ENCODE assay signal across 28 cellular contexts in genomic region chr14:70793637-70794036, GRCh38.
"Had no signal": no experiment of that assay in that cellular context is flagged by ENCODE, and none has a peak within 500 bp of the region (broad histone marks: within the 10 kb centered on the region; RNA-seq: fewer than 3 reads in every experiment).

No MANE protein-coding gene starts in this region.

- H3K36me3 ChIP-seq: ascending aorta, esophagus muscularis mucosa, left ventricle myocardium inferior, sigmoid colon, tibial nerve had no signal

- H3K27ac Mint-ChIP-seq: activated CD4-positive, alpha-beta memory T cell treated with anti-CD3 and anti-CD28 coated beads for 36 hours; activated CD4-positive, alpha-beta T cell treated with anti-CD3 and anti-CD28 coated beads, Interleukin-2, amount 10 ng/mL, durations not matched to agents 24 days and 14 days; activated naive CD4-positive, alpha-beta T cell treated with anti-CD3 and anti-CD28 coated beads, Interleukin-2, amount 10 ng/mL, durations not matched to agents 7 days and 5 days; activated naive CD8-positive, alpha-beta T cell treated with anti-CD3 and anti-CD28 coated beads, Interleukin-2, amount 10 ng/mL, durations not matched to agents 7 days and 5 days; activated T-helper 1 cell treated with anti-CD3 and anti-CD28 coated beads, Interleukin-12 subunit alpha, Interleukin-12 subunit beta, Interleukin-2, Interleukin-4 antibody, amounts not matched to agents 30 ng/mL and 10 ng/mL and 1 ng/mL, durations not matched to agents 14 hours and 24 hours and 36 hours; brain; dendritic cell treated with granulocyte-macrophage colony-stimulating factor and Interleukin-4, amounts not matched to agents 40 ng/mL and 50 ng/mL, for 4 days; natural killer cell; T-helper 17 cell had no signal

- ATAC-seq: foreskin keratinocyte, natural killer cell, T-helper 17 cell had no signal

- FAIRE-seq: islet of Langerhans had no signal

- H3K27me3 Mint-ChIP-seq: activated CD4-positive, alpha-beta memory T cell treated with anti-CD3 and anti-CD28 coated beads for 36 hours; activated CD4-positive, alpha-beta T cell treated with anti-CD3 and anti-CD28 coated beads, Interleukin-2, amount 10 ng/mL, durations not matched to agents 24 days and 14 days; activated naive CD4-positive, alpha-beta T cell treated with anti-CD3 and anti-CD28 coated beads, Interleukin-2, amount 10 ng/mL, durations not matched to agents 7 days and 5 days; activated naive CD8-positive, alpha-beta T cell treated with anti-CD3 and anti-CD28 coated beads, Interleukin-2, amount 10 ng/mL, durations not matched to agents 7 days and 5 days; dendritic cell treated with granulocyte-macrophage colony-stimulating factor and Interleukin-4, amounts not matched to agents 40 ng/mL and 50 ng/mL, for 4 days; T-helper 17 cell had no signal

- H3K27me3 ChIP-seq: ascending aorta, esophagus muscularis mucosa, foreskin keratinocyte, sigmoid colon, tibial nerve had no signal

- H3K4me1 Mint-ChIP-seq: activated CD4-positive, alpha-beta T cell treated with anti-CD3 and anti-CD28 coated beads, Interleukin-2, amount 10 ng/mL, durations not matched to agents 24 days and 14 days; activated naive CD4-positive, alpha-beta T cell treated with anti-CD3 and anti-CD28 coated beads, Interleukin-2, amount 10 ng/mL, durations not matched to agents 7 days and 5 days; activated naive CD8-positive, alpha-beta T cell treated with anti-CD3 and anti-CD28 coated beads, Interleukin-2, amount 10 ng/mL, durations not matched to agents 7 days and 5 days; natural killer cell had no signal

- H3K4me3 ChIP-seq: ascending aorta, esophagus muscularis mucosa, left ventricle myocardium inferior, lung, sigmoid colon, smooth muscle cell, tibial nerve had no signal

- H3K9me3 ChIP-seq: ascending aorta, esophagus muscularis mucosa, left ventricle myocardium inferior, sigmoid colon, tibial nerve had no signal

- DNase-seq: activated CD4-positive, alpha-beta memory T cell treated with anti-CD3 and anti-CD28 coated beads for 36 hours; activated CD4-positive, alpha-beta T cell treated with anti-CD3 and anti-CD28 coated beads, Interleukin-2, amount 10 ng/mL, durations not matched to agents 24 days and 14 days; activated CD4-positive, CD25-positive, alpha-beta regulatory T cell treated with anti-CD3 and anti-CD28 coated beads, Interleukin-2, amount 50 U/mL, for 72 hours; activated CD8-positive, alpha-beta memory T cell treated with anti-CD3 and anti-CD28 coated beads, Interleukin-2, amount 50 U/mL, for 4 hours; activated gamma-delta T cell; activated naive CD4-positive, alpha-beta T cell treated with anti-CD3 and anti-CD28 coated beads, Interleukin-2, amount 10 ng/mL, durations not matched to agents 7 days and 5 days; activated naive CD8-positive, alpha-beta T cell treated with anti-CD3 and anti-CD28 coated beads, Interleukin-2, amount 10 ng/mL, durations not matched to agents 7 days and 5 days; activated T-cell treated with anti-CD3 and anti-CD28 coated beads, Interleukin-2, amount 50 U/mL, for 1 hour; foreskin keratinocyte; left ventricle myocardium inferior; mesendoderm; natural killer cell; retina; sigmoid colon; stimulated activated CD4-positive, alpha-beta T cell treated with anti-CD3 and anti-CD28 coated beads, Interleukin-2, amount 100 ng/mL, for 24 hours; stimulated activated naive CD4-positive, alpha-beta T cell treated with Interleukin-2 at 50 U/mL for 16 hours; T-helper 17 cell; T1000 had no signal

- H3K4me1 ChIP-seq: ascending aorta, left ventricle myocardium inferior had no signal

- H3K4me2 ChIP-seq: smooth muscle cell had no signal

- H3K27ac ChIP-seq: ascending aorta, esophagus muscularis mucosa, foreskin keratinocyte, left ventricle myocardium inferior, sigmoid colon, tibial nerve, WERI-Rb-1 had no signal

- H3K36me3 Mint-ChIP-seq: activated CD4-positive, alpha-beta memory T cell treated with anti-CD3 and anti-CD28 coated beads for 36 hours; natural killer cell had no signal

- H3K4me3 Mint-ChIP-seq: activated CD4-positive, alpha-beta memory T cell treated with anti-CD3 and anti-CD28 coated beads for 36 hours; activated CD4-positive, alpha-beta T cell treated with anti-CD3 and anti-CD28 coated beads, Interleukin-2, amount 10 ng/mL, durations not matched to agents 24 days and 14 days; activated naive CD4-positive, alpha-beta T cell treated with anti-CD3 and anti-CD28 coated beads, Interleukin-2, amount 10 ng/mL, durations not matched to agents 7 days and 5 days; activated naive CD8-positive, alpha-beta T cell treated with anti-CD3 and anti-CD28 coated beads, Interleukin-2, amount 10 ng/mL, durations not matched to agents 7 days and 5 days; activated T-helper 1 cell treated with anti-CD3 and anti-CD28 coated beads, Interleukin-12 subunit alpha, Interleukin-12 subunit beta, Interleukin-2, Interleukin-4 antibody, amounts not matched to agents 30 ng/mL and 10 ng/mL and 1 ng/mL, durations not matched to agents 14 hours and 24 hours and 36 hours; brain; dendritic cell treated with granulocyte-macrophage colony-stimulating factor and Interleukin-4, amounts not matched to agents 40 ng/mL and 50 ng/mL, for 4 days; natural killer cell; T-helper 17 cell had no signal

- H3K9me3 Mint-ChIP-seq: activated CD4-positive, alpha-beta memory T cell treated with anti-CD3 and anti-CD28 coated beads for 36 hours; activated CD4-positive, alpha-beta T cell treated with anti-CD3 and anti-CD28 coated beads, Interleukin-2, amount 10 ng/mL, durations not matched to agents 24 days and 14 days; activated naive CD4-positive, alpha-beta T cell treated with anti-CD3 and anti-CD28 coated beads, Interleukin-2, amount 10 ng/mL, durations not matched to agents 7 days and 5 days; activated naive CD8-positive, alpha-beta T cell treated with anti-CD3 and anti-CD28 coated beads, Interleukin-2, amount 10 ng/mL, durations not matched to agents 7 days and 5 days; activated T-helper 1 cell treated with anti-CD3 and anti-CD28 coated beads, Interleukin-12 subunit alpha, Interleukin-12 subunit beta, Interleukin-2, Interleukin-4 antibody, amounts not matched to agents 30 ng/mL and 10 ng/mL and 1 ng/mL, durations not matched to agents 14 hours and 24 hours and 36 hours; brain; dendritic cell treated with granulocyte-macrophage colony-stimulating factor and Interleukin-4, amounts not matched to agents 40 ng/mL and 50 ng/mL, for 4 days; natural killer cell had no signal
